Comparison of ENCODE assay signal across 10 cellular contexts in the genomic region with DNA sequence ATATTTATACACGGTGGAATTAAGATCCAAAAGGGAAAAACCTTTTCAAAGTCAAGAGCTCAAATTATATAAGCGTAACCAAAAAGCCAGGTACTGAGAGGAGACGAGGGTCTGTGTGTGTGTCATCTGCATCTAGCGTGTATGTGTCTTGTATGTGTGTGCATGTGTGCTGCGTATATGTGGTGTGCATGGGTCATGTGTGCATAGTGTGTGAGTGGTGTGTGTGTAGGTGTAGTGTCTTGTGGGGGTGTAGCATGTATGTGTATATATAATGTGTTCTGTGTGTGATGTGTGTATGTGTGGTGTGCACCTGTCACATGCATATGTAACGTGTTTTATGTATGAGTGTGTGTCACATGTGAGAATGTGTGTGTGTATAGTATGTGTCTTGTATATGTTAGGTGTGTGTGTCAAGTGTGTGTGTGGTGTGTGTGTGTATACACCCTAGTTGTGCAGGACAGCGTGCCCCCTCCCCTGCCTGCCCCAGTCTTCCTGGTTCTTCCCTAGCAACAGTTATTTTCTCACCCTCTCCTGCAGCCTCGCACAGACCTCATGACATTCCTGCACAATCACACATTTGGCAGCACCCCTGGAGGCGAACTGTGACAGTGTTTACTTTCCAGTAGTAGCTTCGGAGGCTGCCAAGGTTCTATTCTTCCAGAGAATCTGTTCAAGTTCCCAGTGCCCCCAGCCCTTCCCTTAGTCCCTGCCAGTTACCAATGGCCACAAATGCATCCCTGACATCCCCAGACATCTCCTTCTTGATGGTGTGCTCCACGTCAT. TPM values are rescaled to one million over a fixed set of nuclear protein-coding genes. Genes with fewer than 3 reads are reported as not detected.
DNase-seq lines count a peak whose midpoint lies in the region; ATAC-seq and TF ChIP-seq lines count a peak whose summit lies in the region.
"Had no signal": no experiment of that assay in that cellular context is flagged by ENCODE, and none has a peak within 500 bp of the region (broad histone marks: within the 10 kb centered on the region; RNA-seq: fewer than 3 reads in every experiment).

No MANE protein-coding gene starts in this region.

- peaks cover 78% of the 10 kb centered on the region for H3K36me3 ChIP-seq in IMR-90 (ENCODE audit: control insufficient read depth, insufficient read depth, low read length)
- no peaks in the 10 kb centered on the region for H3K36me3 ChIP-seq in colonic mucosa
- peaks cover 0 to 15% (median 5%) of the 10 kb centered on the region in 4 donors for H3K36me3 ChIP-seq in liver (ENCODE audit: control insufficient read depth in 4 of 4, insufficient read depth in 3 of 4, low read depth in 1 of 4, low read length in 3 of 4)
- peaks cover 64% of the 10 kb centered on the region for H3K36me3 ChIP-seq in thoracic aorta

- H3K27ac ChIP-seq in IMR-90 (ENCODE audit: insufficient read depth, low read length) (no peak overlapping the region), colonic mucosa (peak overlapping the region; percentile 72), liver (ENCODE audit: low read depth in 1 of 2, low read length in 2 of 2) (peak overlapping the region; percentile 81 to 85), thoracic aorta (peak overlapping the region; percentile 8 to 25)

- no peak overlapping the region for H3K4ac ChIP-seq in IMR-90 (ENCODE audit: low read depth, low read length)

- H4K8ac ChIP-seq in IMR-90 (ENCODE audit: low read depth in 2 of 2, low read length in 2 of 2), result no peak overlapping the region

- ATAC-seq in IMR-90 (ENCODE audit: low read depth), result peak; percentile 45
- no peak for ATAC-seq in thoracic aorta (ENCODE audit: insufficient number of reproducible peaks, low FRiP score, low read depth)
- no peak for ATAC-seq in GM19467 (IDR thresholded peaks at IDR 0.05; ENCODE audit: unreplicated experiment)
- no peak for ATAC-seq in HG02973 (IDR thresholded peaks at IDR 0.05; ENCODE audit: unreplicated experiment)
- no peak for ATAC-seq in HG03095 (IDR thresholded peaks at IDR 0.05; ENCODE audit: unreplicated experiment)

- peak overlapping the region; percentile 11 for H2AK9ac ChIP-seq in IMR-90 (replicated peaks; ENCODE audit: low read depth, low read length, poor library complexity)

- H3K79me1 ChIP-seq in IMR-90 (ENCODE audit: low read depth in 1 of 2, low read length in 2 of 2), result peaks cover 30 to 64% of the 10 kb centered on the region in 2 experiments

- no peak overlapping the region for H2BK20ac ChIP-seq in IMR-90 (ENCODE audit: low read depth, low read length)

- in situ Hi-C loops in IMR-90 (cut with MboI; ENCODE audit: low sequenced_read_pairs), result no loop called here

- no peak overlapping the region for H4K91ac ChIP-seq in IMR-90 (ENCODE audit: insufficient read depth, low read depth, low read length)

- no peak for TF ChIP-seq POLR2A in IMR-90 (IDR thresholded peaks at IDR 0.05; ENCODE audit: low read depth, low read length)

- no peak overlapping the region for H2BK120ac ChIP-seq in IMR-90 (ENCODE audit: low read depth, low read length)

- no peak overlapping the region for H4K5ac ChIP-seq in IMR-90 (ENCODE audit: low read depth, low read length)

- H3K9me3 ChIP-seq in IMR-90 (ENCODE audit: control insufficient read depth, insufficient read depth, low read length) (no peaks in the 10 kb centered on the region), colonic mucosa (no peaks in the 10 kb centered on the region), liver (ENCODE audit: control insufficient read depth in 4 of 4, low read length in 3 of 4) (no peaks in the 10 kb centered on the region), thoracic aorta (no peaks in the 10 kb centered on the region)

- peaks cover 26% of the 10 kb centered on the region for H3K9me1 ChIP-seq in IMR-90 (ENCODE audit: insufficient read depth, low read length)

- H2AK5ac ChIP-seq in IMR-90 (ENCODE audit: low read depth, low read length), result no peak overlapping the region

- no TSS peak for BruUV-seq in IMR-90 (replicated peaks; lab: Mats Ljungman, UMichigan)

- no peak overlapping the region for H3K18ac ChIP-seq in IMR-90 (ENCODE audit: low read depth, low read length)

- peaks cover 10% of the 10 kb centered on the region; the same call in 1 of the 2 replicates for H4K20me1 ChIP-seq in IMR-90 (ENCODE audit: insufficient read depth, low read length)

- DNase-seq in IMR-90 (peak; percentile 58), colonic mucosa (peak; percentile 72), thoracic aorta (ENCODE audit: low spot score) (no peak), NCI-H82 (lab: John Stamatoyannopoulos, UW) (no peak)
- DNase-seq: NCI-H1436, SHP77 treated with DMSO at 0.1 percent for 48 hours had no signal

- CTCF ChIA-PET in IMR-90 (lab: Yijun Ruan, JAX), result no interaction called here

- no peak overlapping the region for H3K14ac ChIP-seq in IMR-90 (replicated peaks; ENCODE audit: low read depth, low read length)

- no peak overlapping the region for H3K4me3 ChIP-seq in IMR-90 (ENCODE audit: insufficient read depth, low read depth, low read length)
- no peak overlapping the region for H3K4me3 ChIP-seq in colonic mucosa
- H3K4me3 ChIP-seq in liver (ENCODE audit: low read depth in 1 of 3, low read length in 3 of 3), result no peak overlapping the region
- H3K4me3 ChIP-seq in thoracic aorta, result no peak overlapping the region

- dilution Hi-C loops in IMR-90 (cut with HindIII; ENCODE audit: low sequenced_read_pairs, unreplicated experiment), result no loop called here

- no peak overlapping the region for H2AFZ ChIP-seq in IMR-90 (replicated peaks; ENCODE audit: low read length, poor library complexity)

- no peak overlapping the region for H3K23ac ChIP-seq in IMR-90 (ENCODE audit: low read depth, low read length)

- peak overlapping the region; percentile 7 for H2BK5ac ChIP-seq in IMR-90 (ENCODE audit: low read depth, low read length, poor library complexity, severe bottlenecking)

- H3K4me2 ChIP-seq in IMR-90 (ENCODE audit: low read depth, low read length), result no peak overlapping the region

- peaks cover 16% of the 10 kb centered on the region for H3K4me1 ChIP-seq in IMR-90 (ENCODE audit: control insufficient read depth, insufficient read depth, low read length)
- H3K4me1 ChIP-seq in colonic mucosa, result peaks cover 5% of the 10 kb centered on the region
- H3K4me1 ChIP-seq in liver (ENCODE audit: control insufficient read depth in 4 of 4, insufficient read depth in 4 of 4, low read length in 3 of 4), result peaks cover 25 to 61% (median 57%) of the 10 kb centered on the region in 4 donors
- H3K4me1 ChIP-seq in thoracic aorta (ENCODE audit: control insufficient read depth in 1 of 2, low read depth in 2 of 2), result peaks cover 5 to 17% of the 10 kb centered on the region in 2 donors

- no peak overlapping the region for H3K56ac ChIP-seq in IMR-90 (ENCODE audit: extremely low read depth, insufficient read depth, low read length)

- POLR2A ChIA-PET in IMR-90 (lab: Charles Lee; ENCODE audit: unreplicated experiment), result no interaction called here

- no peaks in the 10 kb centered on the region for H3K27me3 ChIP-seq in IMR-90 (ENCODE audit: control insufficient read depth, insufficient read depth, low read length)
- no peaks in the 10 kb centered on the region for H3K27me3 ChIP-seq in colonic mucosa
- no peaks in the 10 kb centered on the region for H3K27me3 ChIP-seq in liver (ENCODE audit: control insufficient read depth in 4 of 4, insufficient read depth in 4 of 4, low read length in 3 of 4)
- H3K27me3 ChIP-seq in thoracic aorta (replicated peaks; ENCODE audit: insufficient read depth), result no peaks in the 10 kb centered on the region

- intact Hi-C loops in IMR-90 (cut with micrococcal nuclease) (no loop called here), colonic mucosa (cut with DNase I) (no loop called here)

- no peak overlapping the region for H2BK15ac ChIP-seq in IMR-90 (ENCODE audit: low read depth, low read length)

- TF ChIP-seq CTCF in IMR-90 (conservative IDR thresholded peaks at IDR 0.05; ENCODE audit: low read depth, low read length), result no peak
- TF ChIP-seq CTCF in colonic mucosa (IDR thresholded peaks at IDR 0.05), result no peak
- TF ChIP-seq CTCF in liver (IDR thresholded peaks at IDR 0.05; ENCODE audit: low read depth, low read length, missing input control), result peak; percentile 32
- TF ChIP-seq CTCF in thoracic aorta (IDR thresholded peaks at IDR 0.05), result no peak

- TF ChIP-seq RAD21 in IMR-90 (IDR thresholded peaks at IDR 0.05; ENCODE audit: low read length) (no peak), liver (IDR thresholded peaks at IDR 0.05) (peak; percentile 14 to 46)

- 79% methylated on average over 8 of the region's 11 CpGs; no CpG with 5 or more reads in 1 of the 2 experiments for WGBS in IMR-90 (ENCODE audit: extremely low coverage in 2 of 2, insufficient read length in 1 of 2), 2 experiments
- 58% methylated on average over 11 of the region's 11 CpGs for WGBS in liver

- H3K9ac ChIP-seq in IMR-90 (ENCODE audit: low read depth, low read length) (no peak overlapping the region), colonic mucosa (ENCODE audit: low read depth in 2 of 2, low read length in 2 of 2) (peak overlapping the region in 1 of 2 donors; percentile 15), liver (ENCODE audit: low read depth in 1 of 2, low read length in 2 of 2) (no peak overlapping the region)

TF ChIP-seq in IMR-90, 13 proteins besides CTCF, POLR2A, EP300 and RAD21 (continues in another document):
- TF ChIP-seq SMC3 (IDR thresholded peaks at IDR 0.05; ENCODE audit: low read depth, low read length), result no peak
- TF ChIP-seq CHD1 (IDR thresholded peaks at IDR 0.05; ENCODE audit: low read depth, low read length), result no peak
- TF ChIP-seq MAFK (IDR thresholded peaks at IDR 0.05; ENCODE audit: low read depth, low read length), result no peak
- TF ChIP-seq NFE2L2 (IDR thresholded peaks at IDR 0.05; ENCODE audit: low read depth, low read length), result no peak

TF ChIP-seq in liver, 16 proteins besides CTCF, POLR2A, EP300 and RAD21 (continues in another document):
- TF ChIP-seq MAX (IDR thresholded peaks at IDR 0.05) (peak; percentile 41), FOXA2 (IDR thresholded peaks at IDR 0.05) (peak; percentile 90)

RNA-seq across cellular contexts. Expression of gene TNIP1, which starts 27.1 kb away (rescaled TPM):
- total RNA-seq in IMR-90 (2012; rRNA removed) (88.0 and 92.8 TPM in 2 replicates), colonic mucosa (100 to 1,000 TPM; 153 to 220 TPM), liver (100 to 1,000 TPM in 1 of 2 donors, 10 to 100 TPM in 1; 50.9 to 101 TPM), thoracic aorta (100 to 1,000 TPM in 1 of 2 donors, 10 to 100 TPM in 1; 77.4 to 103 TPM)
- polyA plus RNA-seq in IMR-90 (2012; rRNA removed) (63.8 and 67.1 TPM in 2 replicates), liver (10 to 100 TPM; 33.2 to 45.1 TPM)
- polyA plus RNA-seq in IMR-90 (2012; cell fraction: cytosol; rRNA removed), result 62.2 and 66.5 TPM in 2 replicates
- 59.0 and 59.6 TPM in 2 replicates for polyA plus RNA-seq in IMR-90 (2012; cell fraction: nucleus; rRNA removed; ENCODE audit: low replicate concordance)

RNA-seq across cellular contexts. Expression of gene ANXA6, which starts 49.6 kb away (rescaled TPM):
- total RNA-seq in IMR-90 (2012; rRNA removed) (610 and 633 TPM in 2 replicates), colonic mucosa (10 to 100 TPM; 21.2 to 39.8 TPM), liver (100 to 1,000 TPM; 137 to 215 TPM), thoracic aorta (100 to 1,000 TPM; 207 to 349 TPM)
- polyA plus RNA-seq in IMR-90 (2012; rRNA removed) (346 and 355 TPM in 2 replicates), liver (100 to 1,000 TPM in 1 of 2 donors, 10 to 100 TPM in 1; 52.7 to 116 TPM)
- polyA plus RNA-seq in IMR-90 (2012; cell fraction: cytosol; rRNA removed), result 237 and 242 TPM in 2 replicates
- polyA plus RNA-seq in IMR-90 (2012; cell fraction: nucleus; rRNA removed; ENCODE audit: low replicate concordance), result 152 and 159 TPM in 2 replicates

Comparison
In these comparisons a context has a peak if more than half of its experiments do, and no peak if none do; other contexts are left out.
1. DNase-seq: peak in IMR-90 (single experiment) and colonic mucosa (single experiment); none in thoracic aorta (single experiment) and NCI-H82 (single experiment).